ENCODE assay signal across 8 cellular contexts in genomic region chr12:113152835-113153814, GRCh38. TPM values are rescaled to one million over a fixed set of nuclear protein-coding genes. Genes with fewer than 3 reads are reported as not detected.
DNase-seq lines count a peak whose midpoint lies in the region; ATAC-seq and TF ChIP-seq lines count a peak whose summit lies in the region.

No MANE protein-coding gene starts in this region.

- peaks cover 0 to 2% of the 10 kb centered on the region in 2 donors for H3K36me3 Mint-ChIP-seq in activated T-cell treated with anti-CD3 and anti-CD28 coated beads, Interleukin-2, amount 50 U/mL, for 72 hours (ENCODE audit: insufficient read depth in 2 of 2)
- H3K36me3 Mint-ChIP-seq in naive thymus-derived CD8-positive, alpha-beta T cell, result peaks cover 0 to 9% (median 0%) of the 10 kb centered on the region in 3 donors

- H3K9me3 Mint-ChIP-seq in activated T-cell treated with anti-CD3 and anti-CD28 coated beads, Interleukin-2, amount 50 U/mL, for 72 hours, result no peaks in the 10 kb centered on the region
- H3K9me3 Mint-ChIP-seq in naive thymus-derived CD8-positive, alpha-beta T cell, result no peaks in the 10 kb centered on the region

- H3K79me2 ChIP-seq in PC-3 (ENCODE audit: low read length) (no peaks in the 10 kb centered on the region), fibroblast of lung (ENCODE audit: control insufficient read depth, insufficient read depth, low read length) (no peaks in the 10 kb centered on the region)

- WGBS in stomach, 5 donors, result 7 to 33% (median 7%) methylated on average over 16 to 70 of the region's 70 CpGs

- BruUV-seq in A673 (replicated peaks; lab: Mats Ljungman, UMichigan) (no TSS peak), PC-3 (replicated peaks; lab: Mats Ljungman, UMichigan) (no TSS peak)

- H2AFZ ChIP-seq in PC-3 (ENCODE audit: low read length) (peak overlapping the region; percentile 93), fibroblast of lung (ENCODE audit: low read length) (no peak overlapping the region)

- no peaks in the 10 kb centered on the region for H3K36me3 ChIP-seq in A673 (ENCODE audit: insufficient read depth, low read length, poor library complexity, severe bottlenecking)
- peaks cover 7% of the 10 kb centered on the region; the same call in 1 of the 2 replicates for H3K36me3 ChIP-seq in PC-3 (ENCODE audit: low read depth, low read length)
- no peaks in the 10 kb centered on the region for H3K36me3 ChIP-seq in fibroblast of lung (ENCODE audit: control insufficient read depth, insufficient read depth, low read length)
- peaks cover 6 to 13% (median 10%) of the 10 kb centered on the region in 4 donors for H3K36me3 ChIP-seq in stomach

- H4K20me1 ChIP-seq in PC-3 (ENCODE audit: low read length) (no peaks in the 10 kb centered on the region), fibroblast of lung (ENCODE audit: control insufficient read depth, extremely low read depth, insufficient read depth, low read length) (no peaks in the 10 kb centered on the region)

- TF ChIP-seq POLR2A in GM18505 (IDR thresholded peaks at IDR 0.05; ENCODE audit: borderline replicate concordance, extremely low read depth, insufficient read depth, insufficient read length), result no peak
- no peak for TF ChIP-seq POLR2A in stomach (IDR thresholded peaks at IDR 0.05)

- CTCF ChIA-PET in A673 (lab: Charles Lee), result interaction anchor here (0.6 to 2.6 kb wide), 4 partner anchors 18 to 162 kb away, joined by 3 to 15 read pairs (median 4); partner anchors contain the start of gene RASAL1
- CTCF ChIA-PET in PC-3 (lab: Charles Lee), result interaction anchor here (0.5 to 2.3 kb wide), 5 partner anchors 21 to 230 kb away, joined by 3 to 23 read pairs (median 3); no protein-coding TSS in a partner anchor

- peak; percentile 82 for DNase-seq in A673 (ENCODE audit: low spot score)
- peak; percentile 96 for DNase-seq in HuH-7.5 (ENCODE audit: low spot score)
- peak; percentile 88 for DNase-seq in PC-3
- DNase-seq in activated T-cell treated with anti-CD3 and anti-CD28 coated beads, Interleukin-2, amount 50 U/mL, for 72 hours, result peak; percentile 72 to 73
- DNase-seq in fibroblast of lung (ENCODE audit: low read depth in 2 of 2), result peak; percentile 70 to 73
- DNase-seq in naive thymus-derived CD8-positive, alpha-beta T cell, result peak; percentile 20 to 79 (median 68)
- peak; percentile 75 for DNase-seq in stomach

- intact Hi-C loops in A673 (cut with micrococcal nuclease; ENCODE audit: unreplicated experiment) (loop anchor here (5.0 to 10.0 kb wide), 2 partner anchors 101 to 158 kb away; no protein-coding TSS in a partner anchor), PC-3 (cut with micrococcal nuclease) (loop anchor here (1.0 to 10.0 kb wide), 2 partner anchors 58 to 105 kb away; no protein-coding TSS in a partner anchor), stomach (cut with DNase I; ENCODE audit: low total_unique reads) (no loop called here)

- H3K4me3 ChIP-seq in A673 (ENCODE audit: low read depth, low read length, poor library complexity, severe bottlenecking) (peak overlapping the region; percentile 44), PC-3 (ENCODE audit: low read length) (peak overlapping the region; percentile 68), fibroblast of lung (replicated peaks in 1 of 4; ENCODE audit: control extremely low read depth in 1 of 4, insufficient read depth in 1 of 4, low read depth in 3 of 4, low read length in 4 of 4) (peak overlapping the region in 3 of 4 experiments; percentile 1 to 38 (median 19)), stomach (peak overlapping the region; percentile 38 to 60 (median 43))

- H3K27ac ChIP-seq in A673 (ENCODE audit: low read depth, low read length, poor library complexity, severe bottlenecking), result no peak overlapping the region
- H3K27ac ChIP-seq in PC-3 (ENCODE audit: low read length), result no peak overlapping the region
- H3K27ac ChIP-seq in fibroblast of lung (ENCODE audit: insufficient read depth, low read length), result no peak overlapping the region
- peak overlapping the region in 4 of 5 donors; percentile 43 to 55 (median 46) for H3K27ac ChIP-seq in stomach

- H3K4me1 ChIP-seq in A673 (ENCODE audit: insufficient read depth, low read length, poor library complexity, severe bottlenecking) (peaks cover 17% of the 10 kb centered on the region), PC-3 (ENCODE audit: insufficient read depth, low read length) (peaks cover 7% of the 10 kb centered on the region; the same call in 1 of the 2 replicates), fibroblast of lung (ENCODE audit: control insufficient read depth, extremely low read depth, insufficient read depth, low read length) (peaks cover 7% of the 10 kb centered on the region), stomach (peaks cover 24 to 50% (median 41%) of the 10 kb centered on the region in 4 donors)

- H3K27ac Mint-ChIP-seq in activated T-cell treated with anti-CD3 and anti-CD28 coated beads, Interleukin-2, amount 50 U/mL, for 72 hours, result no peak overlapping the region
- H3K27ac Mint-ChIP-seq in naive thymus-derived CD8-positive, alpha-beta T cell, result peak overlapping the region in 6 of 10 donors; percentile 22 to 86 (median 55)

- peaks cover 11% of the 10 kb centered on the region for H3K27me3 Mint-ChIP-seq in activated T-cell treated with anti-CD3 and anti-CD28 coated beads, Interleukin-2, amount 50 U/mL, for 72 hours (ENCODE audit: low read depth)
- peaks cover 0 to 25% (median 0%) of the 10 kb centered on the region in 5 donors for H3K27me3 Mint-ChIP-seq in naive thymus-derived CD8-positive, alpha-beta T cell

- no peak for TF ChIP-seq EP300 in stomach (IDR thresholded peaks at IDR 0.05)

- H3K9ac ChIP-seq in PC-3 (ENCODE audit: low read length) (peak overlapping the region; percentile 25; the same call in 1 of the 2 replicates), fibroblast of lung (ENCODE audit: insufficient read depth, low read length) (no peak overlapping the region)

- H3F3A ChIP-seq in PC-3 (ENCODE audit: low read length, unreplicated experiment), result no peaks in the 10 kb centered on the region

- TF ChIP-seq CTCF in A673 (conservative IDR thresholded peaks at IDR 0.05; ENCODE audit: low read depth, low read length) (peak; percentile 64), PC-3 (conservative IDR thresholded peaks at IDR 0.05; ENCODE audit: low read depth, low read length) (peak; percentile 76), fibroblast of lung (conservative IDR thresholded peaks at IDR 0.05 in 1 of 2, IDR thresholded peaks at IDR 0.05 in 1 of 2; ENCODE audit: low read depth in 1 of 2, low read length in 2 of 2) (peak; percentile 32 to 36), stomach (IDR thresholded peaks at IDR 0.05) (peak in 3 of 7 experiments; percentile 14 to 48 (median 23))

- peak; percentile 54 for ATAC-seq in GM18505 (IDR thresholded peaks at IDR 0.05; ENCODE audit: unreplicated experiment)
- ATAC-seq in PC-3, result peak; percentile 93
- ATAC-seq in activated T-cell treated with anti-CD3 and anti-CD28 coated beads, Interleukin-2, amount 50 U/mL, for 72 hours (replicated peaks in 1 of 2), result peak; percentile 85
- ATAC-seq in naive thymus-derived CD8-positive, alpha-beta T cell, result peak; percentile 86 to 93

- peaks cover 20% of the 10 kb centered on the region for H3K4me1 Mint-ChIP-seq in activated T-cell treated with anti-CD3 and anti-CD28 coated beads, Interleukin-2, amount 50 U/mL, for 72 hours (ENCODE audit: low read depth)
- H3K4me1 Mint-ChIP-seq in naive thymus-derived CD8-positive, alpha-beta T cell, result peaks cover 9 to 36% (median 21%) of the 10 kb centered on the region in 4 donors

- POLR2A ChIA-PET in A673 (lab: Charles Lee; ENCODE audit: low non-redundant PET) (no interaction called here), PC-3 (lab: Charles Lee; ENCODE audit: unreplicated experiment) (no interaction called here)
- POLR2A ChIA-PET in naive thymus-derived CD8-positive, alpha-beta T cell (lab: Charles Lee), result interaction anchor here (0.6 to 0.9 kb wide), 3 partner anchors 69 to 253 kb away, joined by 3 to 6 read pairs (median 5); no protein-coding TSS in a partner anchor

- H3K9me3 ChIP-seq in A673 (ENCODE audit: low read depth, low read length, poor library complexity, severe bottlenecking) (no peaks in the 10 kb centered on the region), PC-3 (ENCODE audit: low read length) (no peaks in the 10 kb centered on the region), fibroblast of lung (ENCODE audit: control insufficient read depth, insufficient read depth, low read depth, low read length) (no peaks in the 10 kb centered on the region), stomach (no peaks in the 10 kb centered on the region)

- H3K4me2 ChIP-seq in PC-3 (ENCODE audit: low read length) (peak overlapping the region; percentile 93), fibroblast of lung (ENCODE audit: extremely low read depth, insufficient read depth, low read length) (peak overlapping the region; percentile 89)

- no peaks in the 10 kb centered on the region for H3K9me2 ChIP-seq in PC-3 (replicated peaks; ENCODE audit: low read length)

- peak overlapping the region; percentile 87 to 92 for H3K4me3 Mint-ChIP-seq in activated T-cell treated with anti-CD3 and anti-CD28 coated beads, Interleukin-2, amount 50 U/mL, for 72 hours
- H3K4me3 Mint-ChIP-seq in naive thymus-derived CD8-positive, alpha-beta T cell, result peak overlapping the region; percentile 75 to 89 (median 83)

- peaks cover 5% of the 10 kb centered on the region for H3K27me3 ChIP-seq in A673 (replicated peaks; ENCODE audit: insufficient read depth, low read depth, low read length, poor library complexity)
- no peaks in the 10 kb centered on the region for H3K27me3 ChIP-seq in PC-3 (ENCODE audit: low read length)
- H3K27me3 ChIP-seq in fibroblast of lung (ENCODE audit: control insufficient read depth, insufficient read depth, low read length), result peaks cover 25% of the 10 kb centered on the region
- peaks cover 4 to 80% (median 45%) of the 10 kb centered on the region in 3 donors for H3K27me3 ChIP-seq in stomach

RNA-seq across cellular contexts. Expression of gene CFAP73, which starts 3.6 kb away (rescaled TPM):
- total RNA-seq in A673 (2021) (not detected in 2 replicates), PC-3 (2014; rRNA removed) (not detected in 2 replicates), fibroblast of lung (not detected in 2 replicates), stomach (1 to 10 TPM in 1 of 5 donors, not detected in 4; 5.7 TPM)
- 1 to 10 TPM; 2.0 to 2.1 TPM for total RNA-seq in activated T-cell treated with anti-CD3 and anti-CD28 coated beads, Interleukin-2, amount 50 U/mL, for 72 hours
- polyA plus RNA-seq in fibroblast of lung (not detected in 2 replicates), stomach (1 to 10 TPM in 1 of 3 donors, under 1 TPM in 2; 0.44 to 2.6 (median 0.70) TPM)
- not detected in 2 replicates for polyA plus RNA-seq in fibroblast of lung (2012)
- not detected in 2 replicates for polyA minus RNA-seq in fibroblast of lung (ENCODE audit: low replicate concordance)
- under 1 TPM in 1 of 2 experiments, not detected in 1; 0.39 TPM for total RNA-seq in naive thymus-derived CD8-positive, alpha-beta T cell
- not detected for polyA plus RNA-seq in naive thymus-derived CD8-positive, alpha-beta T cell

RNA-seq across cellular contexts. Expression of gene RASAL1, which starts 17.6 kb away (rescaled TPM):
- 0.32 TPM in 1 of 2 replicates, not detected in the other for total RNA-seq in A673 (2021)
- total RNA-seq in PC-3 (2014; rRNA removed), result 0.66 and 0.69 TPM in 2 replicates
- total RNA-seq in activated T-cell treated with anti-CD3 and anti-CD28 coated beads, Interleukin-2, amount 50 U/mL, for 72 hours, result 10 to 100 TPM in 1 of 2 donors, 1 to 10 TPM in 1; 6.7 to 13.4 TPM
- total RNA-seq in fibroblast of lung, result not detected in 2 replicates
- polyA plus RNA-seq in fibroblast of lung, result not detected in 2 replicates
- polyA plus RNA-seq in fibroblast of lung (2012), result not detected in 2 replicates
- polyA minus RNA-seq in fibroblast of lung (ENCODE audit: low replicate concordance), result not detected in 2 replicates
- total RNA-seq in naive thymus-derived CD8-positive, alpha-beta T cell, result under 1 TPM; 0.44 to 0.47 TPM
- under 1 TPM; 0.13 to 0.76 (median 0.23) TPM for polyA plus RNA-seq in naive thymus-derived CD8-positive, alpha-beta T cell
- 10 to 100 TPM in 3 of 5 donors, 1 to 10 TPM in 2; 8.8 to 62.0 (median 47.3) TPM for total RNA-seq in stomach
- polyA plus RNA-seq in stomach, result 10 to 100 TPM in 2 of 3 donors, 1 to 10 TPM in 1; 3.0 to 28.9 (median 18.8) TPM

RNA-seq across cellular contexts. Expression of gene DDX54, which starts 32.2 kb away (rescaled TPM):
- total RNA-seq in A673 (2021) (98.8 and 116 TPM in 2 replicates), PC-3 (2014; rRNA removed) (158 and 309 TPM in 2 replicates), fibroblast of lung (23.6 and 25.9 TPM in 2 replicates), stomach (100 to 1,000 TPM in 1 of 5 donors, 10 to 100 TPM in 4; 14.6 to 167 (median 41.7) TPM)
- 10 to 100 TPM; 81.4 to 82.7 TPM for total RNA-seq in activated T-cell treated with anti-CD3 and anti-CD28 coated beads, Interleukin-2, amount 50 U/mL, for 72 hours
- polyA plus RNA-seq in fibroblast of lung (20.5 and 33.7 TPM in 2 replicates), stomach (10 to 100 TPM; 28.5 to 64.6 (median 34.1) TPM)
- 23.1 and 39.7 TPM in 2 replicates for polyA plus RNA-seq in fibroblast of lung (2012)
- polyA minus RNA-seq in fibroblast of lung (ENCODE audit: low replicate concordance), result 31.5 and 48.5 TPM in 2 replicates
- total RNA-seq in naive thymus-derived CD8-positive, alpha-beta T cell, result 10 to 100 TPM; 76.1 to 81.8 TPM
- 10 to 100 TPM; 17.9 to 38.2 (median 24.3) TPM for polyA plus RNA-seq in naive thymus-derived CD8-positive, alpha-beta T cell

RNA-seq across cellular contexts. Expression of gene RITA1, which starts 32.4 kb away (rescaled TPM):
- total RNA-seq in A673 (2021) (22.3 and 25.3 TPM in 2 replicates), PC-3 (2014; rRNA removed) (66.8 and 71.6 TPM in 2 replicates), fibroblast of lung (11.6 and 11.8 TPM in 2 replicates), stomach (10 to 100 TPM in 2 of 5 donors, 1 to 10 TPM in 3; 4.1 to 19.2 (median 5.0) TPM)
- total RNA-seq in activated T-cell treated with anti-CD3 and anti-CD28 coated beads, Interleukin-2, amount 50 U/mL, for 72 hours, result 10 to 100 TPM; 21.3 to 25.1 TPM
- polyA plus RNA-seq in fibroblast of lung (7.4 and 8.7 TPM in 2 replicates), stomach (10 to 100 TPM in 2 of 3 donors, 1 to 10 TPM in 1; 8.4 to 14.3 (median 11.5) TPM)
- polyA plus RNA-seq in fibroblast of lung (2012), result 11.8 and 13.6 TPM in 2 replicates
- polyA minus RNA-seq in fibroblast of lung (ENCODE audit: low replicate concordance), result 4.9 and 6.9 TPM in 2 replicates
- 10 to 100 TPM; 12.8 to 17.1 TPM for total RNA-seq in naive thymus-derived CD8-positive, alpha-beta T cell
- 10 to 100 TPM; 22.9 to 26.2 (median 24.6) TPM for polyA plus RNA-seq in naive thymus-derived CD8-positive, alpha-beta T cell

Comparison
In these comparisons a context has a peak if more than half of its experiments do, and no peak if none do; other contexts are left out.
1. H3K27ac ChIP-seq: peak in stomach (4 of 5); none in A673 (single experiment), PC-3 (single experiment) and fibroblast of lung (single experiment).
2. Peak in every context shown above with its lines, with median percentiles within 50 percentile points of each other: DNase-seq, H3K4me3 ChIP-seq and ATAC-seq.